10 cellular contexts compared by ENCODE assay signal in genomic region chr3:101720851-101721649, GRCh38. TPM values are rescaled to one million over a fixed set of nuclear protein-coding genes. Genes with fewer than 3 reads are reported as not detected.
DNase-seq lines count a peak whose midpoint lies in the region; ATAC-seq, FAIRE-seq and TF ChIP-seq lines count a peak whose summit lies in the region.
"Had no signal": no experiment of that assay in that cellular context is flagged by ENCODE, and none has a peak within 500 bp of the region (broad histone marks: within the 10 kb centered on the region; RNA-seq: fewer than 3 reads in every experiment).

No MANE protein-coding gene starts in this region.

- no peak overlapping the region for H3K4me2 ChIP-seq in astrocyte (ENCODE audit: low read length)

- TF ChIP-seq CTCF in astrocyte (IDR thresholded peaks at IDR 0.05; ENCODE audit: insufficient read depth, low read depth, low read length) (no peak), progenitor cell of endocrine pancreas (IDR thresholded peaks at IDR 0.05; ENCODE audit: unreplicated experiment) (no peak)

- no peaks in the 10 kb centered on the region for H3K9me3 Mint-ChIP-seq in activated CD8-positive, alpha-beta memory T cell treated with anti-CD3 and anti-CD28 coated beads, Interleukin-2, amount 10 ng/mL, durations not matched to agents 7 days and 5 days (ENCODE audit: low read depth)
- no peaks in the 10 kb centered on the region for H3K9me3 Mint-ChIP-seq in astrocyte (ENCODE audit: unreplicated experiment)
- no peaks in the 10 kb centered on the region for H3K9me3 Mint-ChIP-seq in progenitor cell of endocrine pancreas (ENCODE audit: low read depth)

- no peak overlapping the region for H2AFZ ChIP-seq in astrocyte (ENCODE audit: low read depth, low read length)

- no peaks in the 10 kb centered on the region for H3K36me3 ChIP-seq in astrocyte (ENCODE audit: insufficient read depth, low read length)
- H3K36me3 ChIP-seq: adrenal gland had no signal

- H3K27ac ChIP-seq in astrocyte (ENCODE audit: low read depth, low read length): no peak overlapping the region
- H3K27ac ChIP-seq in skin epidermis: peak overlapping the region in 17 of 21 experiments; percentile 1 to 75 (median 51)
- H3K27ac ChIP-seq: adrenal gland had no signal

- ATAC-seq in activated CD8-positive, alpha-beta memory T cell treated with anti-CD3 and anti-CD28 coated beads, Interleukin-2, amount 10 ng/mL, durations not matched to agents 7 days and 5 days: no peak
- ATAC-seq in GM19452 (IDR thresholded peaks at IDR 0.05; ENCODE audit: unreplicated experiment): no peak
- ATAC-seq: Panc1 had no signal

- H3K4me1 ChIP-seq in astrocyte (ENCODE audit: insufficient read depth, low read length): peaks cover under 1% of the 10 kb centered on the region

- no peak overlapping the region for H3K9ac ChIP-seq in astrocyte (ENCODE audit: low read length)

- H3K9me3 ChIP-seq in astrocyte (ENCODE audit: insufficient read depth, low read depth, low read length): no peaks in the 10 kb centered on the region
- H3K9me3 ChIP-seq: adrenal gland had no signal

- no peaks in the 10 kb centered on the region for H3K36me3 Mint-ChIP-seq in activated CD8-positive, alpha-beta memory T cell treated with anti-CD3 and anti-CD28 coated beads, Interleukin-2, amount 10 ng/mL, durations not matched to agents 7 days and 5 days
- H3K36me3 Mint-ChIP-seq in astrocyte (ENCODE audit: low read depth, unreplicated experiment): no peaks in the 10 kb centered on the region
- no peaks in the 10 kb centered on the region for H3K36me3 Mint-ChIP-seq in progenitor cell of endocrine pancreas (ENCODE audit: insufficient read depth)

- FAIRE-seq in astrocyte (lab: Jason Lieb, UNC): no peak

- peaks cover 30% of the 10 kb centered on the region for H3K4me1 Mint-ChIP-seq in activated CD8-positive, alpha-beta memory T cell treated with anti-CD3 and anti-CD28 coated beads, Interleukin-2, amount 10 ng/mL, durations not matched to agents 7 days and 5 days
- peaks cover 1% of the 10 kb centered on the region for H3K4me1 Mint-ChIP-seq in astrocyte (ENCODE audit: low read depth, unreplicated experiment)
- peaks cover 6% of the 10 kb centered on the region for H3K4me1 Mint-ChIP-seq in progenitor cell of endocrine pancreas (ENCODE audit: low read depth)

- peak overlapping the region; percentile 37 for H3K4me3 Mint-ChIP-seq in activated CD8-positive, alpha-beta memory T cell treated with anti-CD3 and anti-CD28 coated beads, Interleukin-2, amount 10 ng/mL, durations not matched to agents 7 days and 5 days
- H3K4me3 Mint-ChIP-seq in astrocyte (ENCODE audit: unreplicated experiment) (no peak overlapping the region), progenitor cell of endocrine pancreas (ENCODE audit: low read depth) (no peak overlapping the region)

- no peak for DNase-seq in activated CD8-positive, alpha-beta memory T cell treated with anti-CD3 and anti-CD28 coated beads, Interleukin-2, amount 10 ng/mL, durations not matched to agents 7 days and 5 days
- DNase-seq in activated CD8-positive, alpha-beta memory T cell treated with anti-CD3 and anti-CD28 coated beads, Interleukin-2, amount 50 U/mL, for 48 hours: no peak
- DNase-seq in NCI-H69 (lab: John Stamatoyannopoulos, UW) (peak; percentile 0), astrocyte (ENCODE audit: low read depth) (peak; percentile 11), progenitor cell of endocrine pancreas (ENCODE audit: low spot score, unreplicated experiment) (no peak), DMS153 (lab: John Stamatoyannopoulos, UW) (no peak)
- DNase-seq: adrenal gland had no signal

- peak overlapping the region; percentile 91 for H3K27ac Mint-ChIP-seq in activated CD8-positive, alpha-beta memory T cell treated with anti-CD3 and anti-CD28 coated beads, Interleukin-2, amount 10 ng/mL, durations not matched to agents 7 days and 5 days
- H3K27ac Mint-ChIP-seq in astrocyte (ENCODE audit: unreplicated experiment) (peak overlapping the region; percentile 7), progenitor cell of endocrine pancreas (no peak overlapping the region)

- CTCF ChIA-PET in activated CD8-positive, alpha-beta memory T cell treated with anti-CD3 and anti-CD28 coated beads, Interleukin-2, amount 10 ng/mL, durations not matched to agents 7 days and 5 days (lab: Charles Lee): interaction anchor here (1.1 to 1.6 kb wide), 3 partner anchors 23 to 147 kb away, joined by 3 read pairs; partner anchors contain the start of genes NXPE3 and PCNP

- H3K4me3 ChIP-seq in astrocyte (ENCODE audit: insufficient read depth, low read depth, low read length): no peak overlapping the region
- no peak overlapping the region for H3K4me3 ChIP-seq in skin epidermis
- H3K4me3 ChIP-seq: adrenal gland had no signal

- no peaks in the 10 kb centered on the region for H3K27me3 ChIP-seq in astrocyte (ENCODE audit: insufficient read depth, low read length)
- H3K27me3 ChIP-seq: adrenal gland had no signal

- H4K20me1 ChIP-seq in astrocyte (ENCODE audit: insufficient read depth, low read length): no peaks in the 10 kb centered on the region

- H3K27me3 Mint-ChIP-seq in activated CD8-positive, alpha-beta memory T cell treated with anti-CD3 and anti-CD28 coated beads, Interleukin-2, amount 10 ng/mL, durations not matched to agents 7 days and 5 days: no peaks in the 10 kb centered on the region
- H3K27me3 Mint-ChIP-seq in astrocyte (ENCODE audit: low read depth, unreplicated experiment) (no peaks in the 10 kb centered on the region), progenitor cell of endocrine pancreas (no peaks in the 10 kb centered on the region)

- H3K79me2 ChIP-seq in astrocyte (ENCODE audit: insufficient read depth, low read length): peaks cover 13% of the 10 kb centered on the region

RNA-seq across cellular contexts. Expression of gene CEP97, which starts 3.4 kb away (rescaled TPM):
- 10 to 100 TPM; 22.5 TPM for total RNA-seq in activated CD8-positive, alpha-beta memory T cell treated with anti-CD3 and anti-CD28 coated beads, Interleukin-2, amount 10 ng/mL, durations not matched to agents 7 days and 5 days
- 10.1 and 11.5 TPM in 2 replicates for total RNA-seq in astrocyte
- total RNA-seq in progenitor cell of endocrine pancreas: 21.9 and 24.5 TPM in 2 replicates

RNA-seq across cellular contexts. Expression of gene RPL24, which starts 34.5 kb away (rescaled TPM):
- total RNA-seq in activated CD8-positive, alpha-beta memory T cell treated with anti-CD3 and anti-CD28 coated beads, Interleukin-2, amount 10 ng/mL, durations not matched to agents 7 days and 5 days: 1,000 to 10,000 TPM in 1 of 2 experiments, 100 to 1,000 TPM in 1; 941 to 1,094 TPM
- total RNA-seq in astrocyte: 939 and 1,022 TPM in 2 replicates
- total RNA-seq in progenitor cell of endocrine pancreas: 1,063 and 1,124 TPM in 2 replicates

RNA-seq across cellular contexts. Expression of gene ZBTB11, which starts 44.1 kb away (rescaled TPM):
- total RNA-seq in activated CD8-positive, alpha-beta memory T cell treated with anti-CD3 and anti-CD28 coated beads, Interleukin-2, amount 10 ng/mL, durations not matched to agents 7 days and 5 days: 10 to 100 TPM; 30.3 to 31.3 TPM
- total RNA-seq in astrocyte (19.4 and 20.9 TPM in 2 replicates), progenitor cell of endocrine pancreas (17.8 and 18.8 TPM in 2 replicates)

RNA-seq across cellular contexts. Expression of gene NXPE3, which starts 58.0 kb away (rescaled TPM):
- total RNA-seq in activated CD8-positive, alpha-beta memory T cell treated with anti-CD3 and anti-CD28 coated beads, Interleukin-2, amount 10 ng/mL, durations not matched to agents 7 days and 5 days: 10 to 100 TPM; 19.6 to 20.4 TPM
- 45.3 and 46.4 TPM in 2 replicates for total RNA-seq in astrocyte
- 6.4 and 7.2 TPM in 2 replicates for total RNA-seq in progenitor cell of endocrine pancreas

Comparison
In these comparisons a context has a peak if more than half of its experiments do, and no peak if none do; other contexts are left out.
1. DNase-seq: peak in NCI-H69 (single experiment) and astrocyte (single experiment); none in activated CD8-positive, alpha-beta memory T cell treated with anti-CD3 and anti-CD28 coated beads, Interleukin-2, amount 10 ng/mL, durations not matched to agents 7 days and 5 days (single experiment), activated CD8-positive, alpha-beta memory T cell treated with anti-CD3 and anti-CD28 coated beads, Interleukin-2, amount 50 U/mL, for 48 hours (single experiment), progenitor cell of endocrine pancreas (single experiment) and DMS153 (single experiment).